11 cellular contexts compared by ENCODE assay signal in the genomic region with DNA sequence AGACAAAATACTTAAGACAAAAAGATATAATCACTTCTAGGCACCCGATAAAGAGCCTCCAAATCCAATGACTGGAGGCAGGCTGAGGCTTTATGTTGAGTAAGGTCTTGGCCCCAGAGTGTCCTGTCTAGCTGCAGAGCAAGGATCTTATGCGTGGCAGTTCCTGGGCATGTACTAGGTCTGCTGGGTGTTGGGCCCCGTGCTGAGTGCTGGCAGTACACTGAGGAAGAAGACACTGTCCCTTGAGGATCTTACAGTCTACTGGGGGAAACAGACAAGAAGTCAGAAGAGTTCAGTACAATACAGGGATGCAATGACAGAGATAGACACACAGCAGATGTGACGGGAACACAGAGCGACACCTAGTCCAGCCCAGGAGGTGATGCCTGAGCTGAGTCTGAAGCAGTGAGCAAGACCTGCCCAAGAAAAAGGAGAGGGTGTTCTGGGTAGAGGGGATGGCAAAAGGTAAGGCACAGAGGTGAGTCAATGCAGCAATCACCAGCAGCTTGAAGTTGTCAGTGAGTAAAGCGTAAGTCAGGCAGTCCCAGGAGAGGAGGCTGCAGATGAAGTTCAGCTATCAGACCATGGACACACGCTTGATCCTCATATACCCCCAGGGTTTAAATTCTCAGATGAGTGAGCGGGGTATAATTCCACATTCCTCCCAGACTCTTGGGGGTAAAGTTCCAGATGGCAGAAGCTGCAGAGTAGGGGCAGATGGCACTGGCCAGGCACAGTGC. TPM values are rescaled to one million over a fixed set of nuclear protein-coding genes. Genes with fewer than 3 reads are reported as not detected.
DNase-seq lines count a peak whose midpoint lies in the region; ATAC-seq and TF ChIP-seq lines count a peak whose summit lies in the region.
"Had no signal": no experiment of that assay in that cellular context is flagged by ENCODE, and none has a peak within 500 bp of the region (broad histone marks: within the 10 kb centered on the region; RNA-seq: fewer than 3 reads in every experiment).

No MANE protein-coding gene starts in this region.

- dilution Hi-C loops in mammary epithelial cell (cut with HindIII; ENCODE audit: low sequenced_read_pairs), result no loop called here

- no peaks in the 10 kb centered on the region for H3K9me3 Mint-ChIP-seq in MCF 10A (ENCODE audit: unreplicated experiment)
- no peaks in the 10 kb centered on the region for H3K9me3 Mint-ChIP-seq in activated B cell treated with CpG ODN at 0.5 μM for 24 hours
- H3K9me3 Mint-ChIP-seq in Caco-2 (ENCODE audit: unreplicated experiment), result no peaks in the 10 kb centered on the region

- no peak overlapping the region for H3K27ac ChIP-seq in mammary epithelial cell (ENCODE audit: insufficient read depth, low read depth, low read length)
- H3K27ac ChIP-seq in left lung, result peak overlapping the region; percentile 7 to 15
- H3K27ac ChIP-seq in upper lobe of right lung, result peak overlapping the region; percentile 36

- no peaks in the 10 kb centered on the region for H4K20me1 ChIP-seq in mammary epithelial cell (ENCODE audit: insufficient read depth, low read length)

- BruUV-seq in MCF 10A (replicated peaks; lab: Mats Ljungman, UMichigan) (no TSS peak), mammary epithelial cell (replicated peaks; lab: Mats Ljungman, UMichigan) (no TSS peak), Caco-2 (replicated peaks; lab: Mats Ljungman, UMichigan) (no TSS peak)

- H3K79me2 ChIP-seq in mammary epithelial cell (ENCODE audit: insufficient read depth, low read length), result peaks cover 94% of the 10 kb centered on the region

- H3K4me1 Mint-ChIP-seq in MCF 10A (ENCODE audit: insufficient read depth, unreplicated experiment) (peaks cover 55% of the 10 kb centered on the region), activated B cell treated with CpG ODN at 0.5 μM for 24 hours (peaks cover 99% of the 10 kb centered on the region), Caco-2 (ENCODE audit: low read depth, unreplicated experiment) (peaks cover 6% of the 10 kb centered on the region)

- no peaks in the 10 kb centered on the region for H3K27me3 Mint-ChIP-seq in MCF 10A (ENCODE audit: insufficient read depth, unreplicated experiment)
- no peaks in the 10 kb centered on the region for H3K27me3 Mint-ChIP-seq in activated B cell treated with CpG ODN at 0.5 μM for 24 hours
- no peaks in the 10 kb centered on the region for H3K27me3 Mint-ChIP-seq in Caco-2 (ENCODE audit: insufficient read depth, unreplicated experiment)

- H3K27ac Mint-ChIP-seq in MCF 10A (ENCODE audit: low read depth, unreplicated experiment) (peak overlapping the region; percentile 73), activated B cell treated with CpG ODN at 0.5 μM for 24 hours (peak overlapping the region; percentile 81), Caco-2 (ENCODE audit: unreplicated experiment) (no peak overlapping the region)

- H3K4me3 ChIP-seq in mammary epithelial cell (replicated peaks in 1 of 3; ENCODE audit: insufficient read depth in 1 of 3, low read depth in 2 of 3, low read length in 3 of 3) (no peak overlapping the region), left lung (no peak overlapping the region), upper lobe of right lung (no peak overlapping the region), Caco-2 (ENCODE audit: low read depth, low read length) (no peak overlapping the region)

- no peak overlapping the region for H3K9ac ChIP-seq in mammary epithelial cell (ENCODE audit: insufficient read depth, low read length)

- TF ChIP-seq CTCF in MCF 10A (IDR thresholded peaks at IDR 0.05; ENCODE audit: unreplicated experiment), result no peak
- no peak for TF ChIP-seq CTCF in mammary epithelial cell (conservative IDR thresholded peaks at IDR 0.05 in 1 of 2, IDR thresholded peaks at IDR 0.05 in 1 of 2; ENCODE audit: extremely low read depth in 1 of 2, insufficient read depth in 1 of 2, low read depth in 1 of 2, low read length in 2 of 2)
- no peak for TF ChIP-seq CTCF in activated B cell treated with CpG ODN at 0.5 μM for 24 hours (IDR thresholded peaks at IDR 0.05)
- no peak for TF ChIP-seq CTCF in left lung (IDR thresholded peaks at IDR 0.05)
- no peak for TF ChIP-seq CTCF in upper lobe of right lung (IDR thresholded peaks at IDR 0.05)
- no peak for TF ChIP-seq CTCF in Caco-2 (IDR thresholded peaks at IDR 0.05; ENCODE audit: insufficient read depth in 1 of 2, low read depth in 1 of 2, low read length in 1 of 2, severe bottlenecking in 1 of 2, unreplicated experiment in 1 of 2)

- WGBS in mammary epithelial cell (ENCODE audit: low coverage, missing lambda C conversion rate), result 71% methylated on average over 8 of the region's 8 CpGs

- H3K36me3 ChIP-seq in mammary epithelial cell (ENCODE audit: insufficient read depth, low read length) (no peaks in the 10 kb centered on the region), left lung (no peaks in the 10 kb centered on the region), upper lobe of right lung (no peaks in the 10 kb centered on the region), Caco-2 (ENCODE audit: control insufficient read depth, insufficient read depth, low read length) (no peaks in the 10 kb centered on the region)

- DNase-seq in MCF 10A (ENCODE audit: unreplicated experiment), result no peak
- DNase-seq in mammary epithelial cell, result no peak
- DNase-seq in activated B cell treated with CpG ODN at 0.5 μM for 24 hours, result no peak
- no peak for DNase-seq in left lung
- no peak for DNase-seq in upper lobe of right lung
- no peak for DNase-seq in NCI-H2081 treated with DMSO at 0.1 percent for 48 hours (lab: John Stamatoyannopoulos, UW)
- DNase-seq in Caco-2, result no peak
- DNase-seq: activated naive CD4-positive, alpha-beta T cell; SHP77 had no signal

- H3K36me3 Mint-ChIP-seq in MCF 10A (ENCODE audit: insufficient read depth, unreplicated experiment), result peaks cover 27% of the 10 kb centered on the region
- H3K36me3 Mint-ChIP-seq in activated B cell treated with CpG ODN at 0.5 μM for 24 hours (ENCODE audit: low read depth), result peaks cover 35% of the 10 kb centered on the region
- H3K36me3 Mint-ChIP-seq in Caco-2 (ENCODE audit: insufficient read depth, unreplicated experiment), result no peaks in the 10 kb centered on the region

- no peak overlapping the region for H2AFZ ChIP-seq in mammary epithelial cell (ENCODE audit: low read depth, low read length)

- H3K4me3 Mint-ChIP-seq in MCF 10A (ENCODE audit: unreplicated experiment) (no peak overlapping the region), activated B cell treated with CpG ODN at 0.5 μM for 24 hours (peak overlapping the region; percentile 42), Caco-2 (ENCODE audit: unreplicated experiment) (no peak overlapping the region)

- CTCF ChIA-PET in MCF 10A (lab: Yijun Ruan, JAX) (interaction anchor here (0.7 to 1.3 kb wide), 2 partner anchors 12 to 46 kb away, joined by 3 to 4 read pairs; no protein-coding TSS in a partner anchor), mammary epithelial cell (lab: Charles Lee; ENCODE audit: low non-redundant PET) (no interaction called here), activated B cell treated with CpG ODN at 0.5 μM for 24 hours (lab: Charles Lee) (interaction anchor here (0.6 to 6.1 kb wide), 4 partner anchors 13 to 22 kb away, joined by 3 to 38 read pairs (median 6); a partner anchor contains a TSS), Caco-2 (lab: Charles Lee) (no interaction called here)

- intact Hi-C loops in MCF 10A (cut with micrococcal nuclease) (no loop called here), mammary epithelial cell (cut with micrococcal nuclease) (no loop called here), activated B cell treated with CpG ODN at 0.5 μM for 24 hours (cut with micrococcal nuclease) (loop anchor here (5.0 kb wide), 1 partner anchor 34 kb away; no protein-coding TSS in a partner anchor), left lung (cut with DNase I) (no loop called here), upper lobe of right lung (cut with DNase I) (no loop called here), Caco-2 (cut with micrococcal nuclease; ENCODE audit: unreplicated experiment) (no loop called here)

- no peak overlapping the region for H3K4me2 ChIP-seq in mammary epithelial cell (ENCODE audit: insufficient read depth, low read depth, low read length)

- H3K4me1 ChIP-seq in mammary epithelial cell (ENCODE audit: insufficient read depth, low read length), result peaks cover 55% of the 10 kb centered on the region
- H3K4me1 ChIP-seq in left lung, result peaks cover 46 to 98% of the 10 kb centered on the region in 2 donors
- H3K4me1 ChIP-seq in upper lobe of right lung, result peaks cover 84% of the 10 kb centered on the region
- peaks cover 13% of the 10 kb centered on the region for H3K4me1 ChIP-seq in Caco-2

- H3K9me3 ChIP-seq in mammary epithelial cell (replicated peaks; ENCODE audit: insufficient read depth, low read length) (no peaks in the 10 kb centered on the region), left lung (no peaks in the 10 kb centered on the region), upper lobe of right lung (no peaks in the 10 kb centered on the region), Caco-2 (no peaks in the 10 kb centered on the region)

- H3K27me3 ChIP-seq in mammary epithelial cell (ENCODE audit: insufficient read depth, low read length) (no peaks in the 10 kb centered on the region), left lung (no peaks in the 10 kb centered on the region), upper lobe of right lung (no peaks in the 10 kb centered on the region), Caco-2 (replicated peaks; ENCODE audit: control insufficient read depth, insufficient read depth, low read length) (no peaks in the 10 kb centered on the region)

- in situ Hi-C loops in mammary epithelial cell (cut with MboI; ENCODE audit: low sequenced_read_pairs in 2 of 2), result no loop called here

- ATAC-seq in activated B cell treated with CpG ODN at 0.5 μM for 24 hours (ENCODE audit: low read depth) (peak; percentile 48), left lung (no peak), upper lobe of right lung (no peak), GM18907 (IDR thresholded peaks at IDR 0.05; ENCODE audit: unreplicated experiment) (no peak)

- POLR2A ChIA-PET in MCF 10A (lab: Yijun Ruan, JAX), result interaction anchor here (1.1 to 2.3 kb wide), 5 partner anchors 9 to 21 kb away, joined by 4 to 8 read pairs (median 5); a partner anchor contains a TSS
- POLR2A ChIA-PET in activated B cell treated with CpG ODN at 0.5 μM for 24 hours (lab: Charles Lee), result interaction anchor here (0.5 to 12.5 kb wide), 11 partner anchors 9 to 151 kb away, joined by 3 to 436 read pairs (median 8); a partner anchor contains a TSS
- POLR2A ChIA-PET in Caco-2 (lab: Charles Lee), result interaction anchor here (1.1 kb wide), 1 partner anchor 18 kb away, joined by 4 read pairs; a partner anchor contains a TSS

RNA-seq across cellular contexts. Expression of a gene that starts 18.1 kb away (rescaled TPM):
- total RNA-seq in MCF 10A (2022) (5.3 and 9.2 TPM in 2 replicates), mammary epithelial cell (10 to 100 TPM in 1 of 2 donors, 1 to 10 TPM in 1; 5.2 to 11.6 TPM), activated B cell treated with CpG ODN at 0.5 μM for 24 hours (81.2 and 88.6 TPM in 2 replicates), left lung (10 to 100 TPM; 11.3 to 13.1 TPM), upper lobe of right lung (9.9 TPM), Caco-2 (2022) (10.0 and 11.7 TPM in 2 replicates)
- polyA plus RNA-seq in mammary epithelial cell, result 9.3 TPM
- 9.1 TPM for polyA minus RNA-seq in mammary epithelial cell

RNA-seq across cellular contexts. Expression of a gene that starts 36.8 kb away (rescaled TPM):
- total RNA-seq in MCF 10A (2022), result not detected in 2 replicates
- total RNA-seq in mammary epithelial cell, result under 1 TPM in 1 of 2 donors, not detected in 1; 0.21 TPM
- polyA plus RNA-seq in mammary epithelial cell, result not detected
- not detected for polyA minus RNA-seq in mammary epithelial cell
- total RNA-seq in activated B cell treated with CpG ODN at 0.5 μM for 24 hours, result 0.27 and 0.39 TPM in 2 replicates
- not detected for total RNA-seq in left lung
- not detected for total RNA-seq in upper lobe of right lung
- total RNA-seq in Caco-2 (2022), result not detected in 2 replicates
- total RNA-seq: fibroblast of lung had no signal
- polyA plus RNA-seq: fibroblast of lung had no signal

Comparison
In these comparisons a context has a peak if more than half of its experiments do, and no peak if none do; other contexts are left out.
1. CTCF ChIA-PET loops: an anchor here in MCF 10A (0.7 to 1.3 kb wide) and activated B cell treated with CpG ODN at 0.5 μM for 24 hours (0.6 to 6.1 kb wide); none called in mammary epithelial cell and Caco-2.